In genomic region chr12:8847435-8847834, GRCh38 we compare ENCODE assay signal across 25 cellular contexts.
"Had no signal": no experiment of that assay in that cellular context is flagged by ENCODE, and none has a peak within 500 bp of the region (broad histone marks: within the 10 kb centered on the region; RNA-seq: fewer than 3 reads in every experiment).

No MANE protein-coding gene starts in this region.

- H3K9me3 ChIP-seq: left lung, lower lobe of right lung, neutrophil, ovary, suprapubic skin, thoracic aorta, tibial artery, upper lobe of right lung had no signal

- H3K4me1 ChIP-seq: lower lobe of right lung, suprapubic skin, upper lobe of right lung had no signal

- DNase-seq: immature natural killer cell; kidney; left colon; left lung; lower lobe of right lung; mammary epithelial cell; mesenchymal stem cell; naive thymus-derived CD8-positive, alpha-beta T cell; occipital lobe; ovary; retina; right cardiac atrium; stimulated activated CD4-positive, alpha-beta T cell treated with anti-CD3 and anti-CD28 coated beads, Interleukin-12 subunit alpha, Interleukin-12 subunit beta, amount 100 ng/mL, for 4 hours; stimulated activated CD4-positive, alpha-beta T cell treated with anti-CD3 and anti-CD28 coated beads, Interleukin-15, amount 100 ng/mL, for 24 hours; stimulated activated CD4-positive, alpha-beta T cell treated with anti-CD3 and anti-CD28 coated beads, Interleukin-4, amount 100 ng/mL, for 24 hours; stimulated activated naive CD4-positive, alpha-beta T cell; tibial artery; trophoblast cell; upper lobe of right lung had no signal

- ATAC-seq: left colon; left lung; lower lobe of right lung; naive thymus-derived CD8-positive, alpha-beta T cell; right cardiac atrium; sciatic nerve; stimulated activated effector memory CD8-positive, alpha-beta T cell treated with anti-CD3 and anti-CD28 coated beads, Interleukin-12 subunit alpha, Interleukin-12 subunit beta, amount 100 ng/mL, for 72 hours; upper lobe of right lung had no signal

- H3K27ac ChIP-seq: left lung, lower lobe of right lung, neutrophil, ovary, skin epidermis, suprapubic skin, thoracic aorta, tibial artery, upper lobe of right lung had no signal

- H3K36me3 ChIP-seq: left lung, lower lobe of right lung, neutrophil, ovary, suprapubic skin, thoracic aorta, tibial artery, upper lobe of right lung had no signal

- H3K4me3 ChIP-seq: left lung, lower lobe of right lung, ovary, skin epidermis, suprapubic skin, thoracic aorta, tibial artery, upper lobe of right lung had no signal
